21 cellular contexts compared by ENCODE assay signal in the genomic region with DNA sequence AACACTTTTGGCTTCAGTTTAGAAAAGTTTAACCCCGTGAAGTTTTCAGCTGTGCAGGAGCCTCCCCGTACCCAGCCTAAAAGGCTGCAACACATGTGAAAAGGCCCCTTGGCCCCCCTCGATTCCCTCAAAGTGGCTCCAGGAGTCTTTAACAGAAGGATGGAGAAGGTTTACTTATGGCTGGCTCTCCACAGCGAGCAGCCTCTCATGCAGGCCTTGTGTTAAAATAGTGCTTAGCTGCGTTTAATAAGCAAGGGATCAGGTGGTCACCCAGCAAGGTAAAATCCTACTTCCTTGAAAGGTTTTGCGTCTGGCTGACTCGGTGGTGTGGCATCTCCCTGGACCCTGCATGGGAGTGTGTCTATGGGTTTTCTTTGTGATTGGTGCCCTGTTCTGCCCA. TPM values are rescaled to one million over a fixed set of nuclear protein-coding genes. Genes with fewer than 3 reads are reported as not detected.
DNase-seq lines count a peak whose midpoint lies in the region; ATAC-seq and TF ChIP-seq lines count a peak whose summit lies in the region.
"Had no signal": no experiment of that assay in that cellular context is flagged by ENCODE, and none has a peak within 500 bp of the region (broad histone marks: within the 10 kb centered on the region; RNA-seq: fewer than 3 reads in every experiment).

No MANE protein-coding gene starts in this region.

- H3K9me3 ChIP-seq in ascending aorta (no peaks in the 10 kb centered on the region), endodermal cell (ENCODE audit: control insufficient read depth, low read length) (no peaks in the 10 kb centered on the region)
- H3K9me3 ChIP-seq in naive thymus-derived CD4-positive, alpha-beta T cell (ENCODE audit: control insufficient read depth in 2 of 3, low read length in 3 of 3) = no peaks in the 10 kb centered on the region

- peak overlapping the region; percentile 75 to 77 for H3K27ac ChIP-seq in ascending aorta
- no peak overlapping the region for H3K27ac ChIP-seq in endodermal cell (ENCODE audit: low read depth, low read length)
- no peak overlapping the region for H3K27ac ChIP-seq in naive thymus-derived CD4-positive, alpha-beta T cell (ENCODE audit: low read depth, low read length)

- no peak overlapping the region for H3K4me3 Mint-ChIP-seq in endodermal cell
- no peak overlapping the region for H3K4me3 Mint-ChIP-seq in naive thymus-derived CD4-positive, alpha-beta T cell
- H3K4me3 Mint-ChIP-seq: CD4-positive, alpha-beta memory T cell had no signal

- no peak overlapping the region for H3K9ac ChIP-seq in endodermal cell (ENCODE audit: extremely low read depth, low read length, poor library complexity, severe bottlenecking)

- ATAC-seq in naive thymus-derived CD4-positive, alpha-beta T cell = no peak
- no peak for ATAC-seq in HG02571 (IDR thresholded peaks at IDR 0.05; ENCODE audit: unreplicated experiment)
- ATAC-seq: HCT116 had no signal

- H3K9me3 Mint-ChIP-seq in endodermal cell = no peaks in the 10 kb centered on the region
- H3K9me3 Mint-ChIP-seq in naive thymus-derived CD4-positive, alpha-beta T cell = peaks cover 0 to 2% (median 0%) of the 10 kb centered on the region in 11 donors
- H3K9me3 Mint-ChIP-seq: CD4-positive, alpha-beta memory T cell had no signal

- H3K4me3 ChIP-seq in ascending aorta (no peak overlapping the region), endodermal cell (ENCODE audit: low read length) (no peak overlapping the region)
- no peak overlapping the region for H3K4me3 ChIP-seq in naive thymus-derived CD4-positive, alpha-beta T cell (ENCODE audit: low read length)

- H3K4me1 ChIP-seq in ascending aorta = peaks cover 0 to 22% of the 10 kb centered on the region in 2 donors
- no peaks in the 10 kb centered on the region for H3K4me1 ChIP-seq in endodermal cell (ENCODE audit: control insufficient read depth, insufficient read depth, low read length)
- peaks cover 0 to 4% of the 10 kb centered on the region in 2 donors for H3K4me1 ChIP-seq in naive thymus-derived CD4-positive, alpha-beta T cell (ENCODE audit: control insufficient read depth in 2 of 2, insufficient read depth in 2 of 2, low read length in 2 of 2)

- CTCF ChIA-PET in naive thymus-derived CD4-positive, alpha-beta T cell (lab: Charles Lee) = interaction anchor here (1.2 kb wide), 1 partner anchor 13 kb away, joined by 5 read pairs; no protein-coding TSS in a partner anchor

- TF ChIP-seq CTCF in ascending aorta (IDR thresholded peaks at IDR 0.05) = no peak
- no peak for TF ChIP-seq CTCF in endodermal cell (conservative IDR thresholded peaks at IDR 0.05)

- DNase-seq in ascending aorta (ENCODE audit: low spot score in 2 of 2) = no peak
- peak; percentile 34 for DNase-seq in endodermal cell
- peak in 1 of 9 donors; percentile 13 for DNase-seq in naive thymus-derived CD4-positive, alpha-beta T cell
- DNase-seq in HT-29 (ENCODE audit: low spot score) = no peak
- DNase-seq in NCI-H2081 treated with DMSO at 0.1 percent for 48 hours (lab: John Stamatoyannopoulos, UW) = no peak
- DNase-seq: C1 segment of cervical spinal cord; Calu3; CD4-positive, alpha-beta memory T cell; COR-L47; DMS53; DMS79 treated with DMSO at 0.1 percent for 48 hours; GF-D8; GOT3; H7 had no signal

- H3K36me3 ChIP-seq in ascending aorta (no peaks in the 10 kb centered on the region), endodermal cell (ENCODE audit: control insufficient read depth, insufficient read depth, low read length) (no peaks in the 10 kb centered on the region)
- no peaks in the 10 kb centered on the region for H3K36me3 ChIP-seq in naive thymus-derived CD4-positive, alpha-beta T cell (ENCODE audit: control insufficient read depth in 2 of 3, insufficient read depth in 3 of 3, low read length in 3 of 3)

- no peaks in the 10 kb centered on the region for H3K4me1 Mint-ChIP-seq in endodermal cell
- H3K4me1 Mint-ChIP-seq in naive thymus-derived CD4-positive, alpha-beta T cell = peaks cover 16 to 44% (median 23%) of the 10 kb centered on the region in 7 donors

- no peak overlapping the region for H3K27ac Mint-ChIP-seq in endodermal cell
- H3K27ac Mint-ChIP-seq in naive thymus-derived CD4-positive, alpha-beta T cell = peak overlapping the region in 5 of 9 donors; percentile 9 to 72 (median 31)
- H3K27ac Mint-ChIP-seq: CD4-positive, alpha-beta memory T cell had no signal

- POLR2A ChIA-PET in naive thymus-derived CD4-positive, alpha-beta T cell (lab: Charles Lee) = interaction anchor here (0.7 to 1.3 kb wide), 3 partner anchors 12 to 59 kb away, joined by 3 to 5 read pairs (median 4); a partner anchor contains a TSS

- H3K27me3 Mint-ChIP-seq in endodermal cell (ENCODE audit: insufficient read depth) = peaks cover 22% of the 10 kb centered on the region
- H3K27me3 Mint-ChIP-seq in naive thymus-derived CD4-positive, alpha-beta T cell = no peaks in the 10 kb centered on the region
- H3K27me3 Mint-ChIP-seq: CD4-positive, alpha-beta memory T cell had no signal

- intact Hi-C loops in ascending aorta (cut with DNase I) = no loop called here
- intact Hi-C loops in naive thymus-derived CD4-positive, alpha-beta T cell (cut with micrococcal nuclease) = no loop called here

- no peaks in the 10 kb centered on the region for H3K36me3 Mint-ChIP-seq in endodermal cell (ENCODE audit: low read depth)
- peaks cover 0 to 40% (median 16%) of the 10 kb centered on the region in 5 donors for H3K36me3 Mint-ChIP-seq in naive thymus-derived CD4-positive, alpha-beta T cell

- 91 to 92% methylated on average over 3 to 7 of the region's 7 CpGs for WGBS in endodermal cell (ENCODE audit: insufficient coverage in 1 of 2, insufficient read length in 1 of 2), 2 experiments

- H3K27me3 ChIP-seq in ascending aorta = no peaks in the 10 kb centered on the region
- H3K27me3 ChIP-seq in endodermal cell (ENCODE audit: control insufficient read depth, insufficient read depth, low read length, poor library complexity, severe bottlenecking) = peaks cover 24% of the 10 kb centered on the region
- H3K27me3 ChIP-seq in naive thymus-derived CD4-positive, alpha-beta T cell (ENCODE audit: control insufficient read depth in 2 of 2, insufficient read depth in 2 of 2, low read length in 2 of 2) = no peaks in the 10 kb centered on the region

RNA-seq across cellular contexts. Expression of a gene that starts 8.4 kb away (rescaled TPM):
- total RNA-seq in ascending aorta = 33.2 TPM
- total RNA-seq in endodermal cell = 10 to 100 TPM; 12.7 TPM
- 8.7 TPM for polyA plus RNA-seq in endodermal cell (2013, experiment 1 of 2)
- polyA plus RNA-seq in endodermal cell (2013, experiment 2 of 2) = 9.2 TPM
- 100 to 1,000 TPM; 259 to 393 (median 336) TPM for total RNA-seq in naive thymus-derived CD4-positive, alpha-beta T cell
- 100 to 1,000 TPM; 170 to 224 TPM for polyA plus RNA-seq in naive thymus-derived CD4-positive, alpha-beta T cell
- total RNA-seq in HT-29 (2014; rRNA removed; shearing (Covaris generic)) = 3.5 and 5.2 TPM in 2 replicates

RNA-seq across cellular contexts. Expression of a gene that starts 40.1 kb away (rescaled TPM):
- total RNA-seq in ascending aorta = 3.8 TPM
- total RNA-seq in endodermal cell = under 1 TPM; 0.33 to 0.42 TPM
- 0.21 TPM for polyA plus RNA-seq in endodermal cell (2013, experiment 1 of 2)
- polyA plus RNA-seq in endodermal cell (2013, experiment 2 of 2) = 0.12 TPM
- 10 to 100 TPM in 2 of 5 experiments, 1 to 10 TPM in 1, under 1 TPM in 2; 0.49 to 40.5 (median 4.8) TPM for total RNA-seq in naive thymus-derived CD4-positive, alpha-beta T cell
- polyA plus RNA-seq in naive thymus-derived CD4-positive, alpha-beta T cell = under 1 TPM; 0.06 TPM
- total RNA-seq in HT-29 (2014; rRNA removed; shearing (Covaris generic)) = not detected in 2 replicates
- total RNA-seq: A172, A673, G401, H7 had no signal
- polyA plus RNA-seq: BJ had no signal

RNA-seq across cellular contexts. Expression of a gene that starts 52.4 kb away (rescaled TPM):
- total RNA-seq in ascending aorta = 3.2 TPM
- total RNA-seq in endodermal cell = not detected
- polyA plus RNA-seq in endodermal cell (2013, experiment 1 of 2) = not detected
- polyA plus RNA-seq in endodermal cell (2013, experiment 2 of 2) = not detected
- total RNA-seq in naive thymus-derived CD4-positive, alpha-beta T cell = 10 to 100 TPM; 32.4 to 94.9 (median 70.8) TPM
- polyA plus RNA-seq in naive thymus-derived CD4-positive, alpha-beta T cell = 10 to 100 TPM; 62.6 to 96.1 TPM
- 0.23 TPM in 1 of 2 replicates, not detected in the other for total RNA-seq in HT-29 (2014; rRNA removed; shearing (Covaris generic))
- total RNA-seq: A172, A673, Calu3, Daoy, G401, H7 had no signal
- polyA plus RNA-seq: BJ had no signal

Comparison
In these comparisons a context has a peak if more than half of its experiments do, and no peak if none do; other contexts are left out.
1. H3K27ac ChIP-seq: peak in ascending aorta (2 of 2); none in endodermal cell (single experiment) and naive thymus-derived CD4-positive, alpha-beta T cell (single experiment).